In the genomic region with DNA sequence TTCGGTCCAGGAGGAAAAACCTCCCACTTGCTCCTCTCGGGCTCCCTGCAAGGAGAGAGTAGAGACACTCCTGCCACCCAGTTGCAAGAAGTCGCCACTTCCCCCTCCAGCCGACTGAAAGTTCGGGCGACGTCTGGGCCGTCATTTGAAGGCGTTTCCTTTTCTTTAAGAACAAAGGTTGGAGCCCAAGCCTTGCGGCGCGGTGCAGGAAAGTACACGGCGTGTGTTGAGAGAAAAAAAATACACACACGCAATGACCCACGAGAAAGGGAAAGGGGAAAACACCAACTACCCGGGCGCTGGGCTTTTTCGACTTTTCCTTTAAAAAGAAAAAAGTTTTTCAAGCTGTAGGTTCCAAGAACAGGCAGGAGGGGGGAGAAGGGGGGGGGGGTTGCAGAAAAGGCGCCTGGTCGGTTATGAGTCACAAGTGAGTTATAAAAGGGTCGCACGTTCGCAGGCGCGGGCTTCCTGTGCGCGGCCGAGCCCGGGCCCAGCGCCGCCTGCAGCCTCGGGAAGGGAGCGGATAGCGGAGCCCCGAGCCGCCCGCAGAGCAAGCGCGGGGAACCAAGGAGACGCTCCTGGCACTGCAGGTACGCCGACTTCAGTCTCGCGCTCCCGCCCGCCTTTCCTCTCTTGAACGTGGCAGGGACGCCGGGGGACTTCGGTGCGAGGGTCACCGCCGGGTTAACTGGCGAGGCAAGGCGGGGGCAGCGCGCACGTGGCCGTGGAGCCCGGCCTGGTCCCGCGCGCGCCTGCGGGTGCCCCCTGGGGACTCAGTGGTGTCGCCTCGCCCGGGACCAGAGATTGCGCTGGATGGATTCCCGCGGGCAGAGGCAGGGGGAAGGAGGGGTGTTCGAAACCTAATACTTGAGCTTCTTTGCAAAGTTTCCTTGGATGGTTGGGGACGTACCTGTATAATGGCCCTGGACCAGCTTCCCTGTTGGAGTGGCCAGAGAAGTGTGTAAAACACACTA, we compare ENCODE assay signal across 7 cellular contexts. TPM values are rescaled to one million over a fixed set of nuclear protein-coding genes. Genes with fewer than 3 reads are reported as not detected.
DNase-seq lines count a peak whose midpoint lies in the region; ATAC-seq, FAIRE-seq and TF ChIP-seq lines count a peak whose summit lies in the region.

No MANE protein-coding gene starts in this region.

- TF ChIP-seq CTCF in prostate gland (IDR thresholded peaks at IDR 0.05), result peak in 1 of 4 experiments; percentile 13

- 2% methylated on average over 74 of the region's 74 CpGs for WGBS in prostate gland
- WGBS in urinary bladder, result 2% methylated on average over 74 of the region's 74 CpGs

- peak; percentile 35 for ATAC-seq in GM18873 (IDR thresholded peaks at IDR 0.05; ENCODE audit: low FRiP score, unreplicated experiment)
- peak; percentile 44 for ATAC-seq in HG03064 (IDR thresholded peaks at IDR 0.05; ENCODE audit: low read depth, unreplicated experiment)

- H3K27ac ChIP-seq in prostate gland (peak overlapping the region; percentile 29 to 43), urinary bladder (ENCODE audit: low read depth) (no peak overlapping the region)

- intact Hi-C loops in head of caudate nucleus (cut with DNase I) (no loop called here), prostate gland (cut with DNase I) (no loop called here)

- DNase-seq in RCC 7860 (ENCODE audit: low spot score) (peak; percentile 78), head of caudate nucleus (peak in 39 of 42 donors; percentile 14 to 66 (median 33)), prostate gland (ENCODE audit: low spot score) (no peak)
- DNase-seq in activated effector memory CD4-positive, alpha-beta T cell treated with anti-CD3 and anti-CD28 coated beads, Interleukin-2, amount 50 U/mL, for 16 hours, result peak; percentile 93

- H3K36me3 ChIP-seq in prostate gland (no peaks in the 10 kb centered on the region), urinary bladder (ENCODE audit: insufficient read depth) (no peaks in the 10 kb centered on the region)

- no peaks in the 10 kb centered on the region for H3K9me3 ChIP-seq in prostate gland

- H3K4me3 ChIP-seq in prostate gland (peak overlapping the region; percentile 38 to 46), urinary bladder (ENCODE audit: low read depth, low read length) (peak overlapping the region; percentile 56)

- no peaks in the 10 kb centered on the region for H3K27me3 ChIP-seq in prostate gland (replicated peaks; ENCODE audit: insufficient read depth)

- H3K4me1 ChIP-seq in prostate gland (replicated peaks) (no peaks in the 10 kb centered on the region), urinary bladder (ENCODE audit: insufficient read depth) (no peaks in the 10 kb centered on the region)

- no peak for TF ChIP-seq POLR2A in prostate gland (IDR thresholded peaks at IDR 0.05)

- FAIRE-seq in RCC 7860 (lab: Jason Lieb, UNC), result no peak

RNA-seq across cellular contexts. Expression of a gene that starts 45.3 kb away (rescaled TPM):
- total RNA-seq in prostate gland, result 10 to 100 TPM; 15.4 to 15.8 TPM
- total RNA-seq in urinary bladder, result 34.7 TPM
- 28.2 TPM for polyA plus RNA-seq in urinary bladder
